Comparison of ENCODE assay signal across 11 cellular contexts in the genomic region with DNA sequence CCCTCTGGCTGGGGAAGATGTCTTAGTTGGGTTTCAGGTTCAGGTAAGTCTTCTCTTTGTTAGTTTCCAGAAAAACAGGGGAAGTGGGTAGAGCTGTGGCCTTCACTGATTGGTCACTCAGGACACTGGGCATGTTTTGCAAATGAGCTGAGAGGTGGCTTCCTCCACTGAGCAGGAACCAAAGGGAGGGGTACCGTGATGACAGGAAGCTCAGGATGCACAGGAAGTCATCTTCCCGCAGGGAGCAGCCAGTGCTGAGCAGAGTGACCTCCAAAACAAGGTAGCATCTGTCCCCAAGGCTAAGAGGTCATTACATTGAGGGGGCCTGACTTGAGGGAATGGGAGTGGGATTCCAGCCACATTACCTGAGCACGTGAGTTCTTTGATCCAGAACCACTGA. TPM values are rescaled to one million over a fixed set of nuclear protein-coding genes. Genes with fewer than 3 reads are reported as not detected.
A peak's percentile ranks its signal among the peaks of the same experiment; 100 is the strongest.
DNase-seq lines count a peak whose midpoint lies in the region; ATAC-seq and TF ChIP-seq lines count a peak whose summit lies in the region.
"Had no signal": no experiment of that assay in that cellular context is flagged by ENCODE, and none has a peak within 500 bp of the region (broad histone marks: within the 10 kb centered on the region; RNA-seq: fewer than 3 reads in every experiment).

No MANE protein-coding gene starts in this region.

- TF ChIP-seq POLR2A in erythroblast (IDR thresholded peaks at IDR 0.05; ENCODE audit: low read length): no peak

- peaks cover 32% of the 10 kb centered on the region for H3K4me1 Mint-ChIP-seq in activated CD4-positive, alpha-beta T cell treated with anti-CD3 and anti-CD28 coated beads for 36 hours
- peaks cover 28% of the 10 kb centered on the region for H3K4me1 Mint-ChIP-seq in activated T-helper 17 cell treated with anti-CD3 and anti-CD28 coated beads, Interleukin-2, amount 50 U/mL, for 72 hours
- H3K4me1 Mint-ChIP-seq in naive thymus-derived CD8-positive, alpha-beta T cell: peaks cover 17 to 39% (median 35%) of the 10 kb centered on the region in 4 donors

- H3K36me3 ChIP-seq in HEK293 (ENCODE audit: control insufficient read depth in 2 of 2, insufficient read depth in 1 of 2, low read length in 2 of 2): peaks cover 1 to 47% of the 10 kb centered on the region in 2 experiments; a peak in 2 of 3 replicates
- H3K36me3 ChIP-seq: pancreas had no signal

- no peak overlapping the region for H3K27ac ChIP-seq in HEK293 (ENCODE audit: extremely low read depth, low read depth, low read length)
- H3K27ac ChIP-seq: pancreas had no signal

- no peak overlapping the region for H3K4me3 ChIP-seq in HEK293 (ENCODE audit: low read depth, low read length)
- H3K4me3 ChIP-seq: pancreas, vagina had no signal

- H3K27me3 Mint-ChIP-seq in activated CD4-positive, alpha-beta T cell treated with anti-CD3 and anti-CD28 coated beads for 36 hours: no peaks in the 10 kb centered on the region
- H3K27me3 Mint-ChIP-seq in activated T-helper 17 cell treated with anti-CD3 and anti-CD28 coated beads, Interleukin-2, amount 50 U/mL, for 72 hours: no peaks in the 10 kb centered on the region
- H3K27me3 Mint-ChIP-seq in naive thymus-derived CD8-positive, alpha-beta T cell: no peaks in the 10 kb centered on the region

- POLR2A ChIA-PET in activated CD4-positive, alpha-beta T cell treated with anti-CD3 and anti-CD28 coated beads for 36 hours (lab: Charles Lee): no interaction called here
- POLR2A ChIA-PET in HEK293 (lab: Yijun Ruan, JAX): interaction anchor here (0.6 to 3.1 kb wide), 4 partner anchors 10 to 729 kb away, joined by 3 to 8 read pairs (median 4); a partner anchor contains a TSS
- POLR2A ChIA-PET in naive thymus-derived CD8-positive, alpha-beta T cell (lab: Charles Lee): interaction anchor here (1.0 to 1.7 kb wide), 3 partner anchors 8 to 57 kb away, joined by 3 to 11 read pairs (median 3); a partner anchor contains a TSS

- H3K4me3 Mint-ChIP-seq in activated CD4-positive, alpha-beta T cell treated with anti-CD3 and anti-CD28 coated beads for 36 hours: no peak overlapping the region
- peak overlapping the region; percentile 49 for H3K4me3 Mint-ChIP-seq in activated T-helper 17 cell treated with anti-CD3 and anti-CD28 coated beads, Interleukin-2, amount 50 U/mL, for 72 hours
- H3K4me3 Mint-ChIP-seq in naive thymus-derived CD8-positive, alpha-beta T cell: no peak overlapping the region

- TF ChIP-seq CTCF in HEK293 (tag by site-specific recombination; IDR thresholded peaks at IDR 0.05): no peak

- H3K9me3 Mint-ChIP-seq in activated CD4-positive, alpha-beta T cell treated with anti-CD3 and anti-CD28 coated beads for 36 hours (ENCODE audit: low read depth): no peaks in the 10 kb centered on the region
- H3K9me3 Mint-ChIP-seq in activated T-helper 17 cell treated with anti-CD3 and anti-CD28 coated beads, Interleukin-2, amount 50 U/mL, for 72 hours: no peaks in the 10 kb centered on the region
- H3K9me3 Mint-ChIP-seq in naive thymus-derived CD8-positive, alpha-beta T cell: no peaks in the 10 kb centered on the region

- H3K36me3 Mint-ChIP-seq in activated CD4-positive, alpha-beta T cell treated with anti-CD3 and anti-CD28 coated beads for 36 hours (ENCODE audit: low read depth): peaks cover 23% of the 10 kb centered on the region
- H3K36me3 Mint-ChIP-seq in activated T-helper 17 cell treated with anti-CD3 and anti-CD28 coated beads, Interleukin-2, amount 50 U/mL, for 72 hours (ENCODE audit: low read depth): peaks cover 34% of the 10 kb centered on the region
- H3K36me3 Mint-ChIP-seq in naive thymus-derived CD8-positive, alpha-beta T cell: peaks cover 0 to 11% (median 0%) of the 10 kb centered on the region in 3 donors

- intact Hi-C loops in activated CD4-positive, alpha-beta T cell treated with anti-CD3 and anti-CD28 coated beads for 36 hours (cut with DNase I, micrococcal nuclease): no loop called here

- H3K27ac Mint-ChIP-seq in activated CD4-positive, alpha-beta T cell treated with anti-CD3 and anti-CD28 coated beads for 36 hours: peak overlapping the region; percentile 21
- peak overlapping the region; percentile 41 for H3K27ac Mint-ChIP-seq in activated T-helper 17 cell treated with anti-CD3 and anti-CD28 coated beads, Interleukin-2, amount 50 U/mL, for 72 hours
- peak overlapping the region; percentile 48 to 87 (median 78) for H3K27ac Mint-ChIP-seq in naive thymus-derived CD8-positive, alpha-beta T cell

- CTCF ChIA-PET in activated CD4-positive, alpha-beta T cell treated with anti-CD3 and anti-CD28 coated beads for 36 hours (lab: Charles Lee): interaction anchor here (0.6 to 4.5 kb wide), 5 partner anchors 12 to 54 kb away, joined by 3 to 55 read pairs (median 5); no protein-coding TSS in a partner anchor
- CTCF ChIA-PET in HEK293 (lab: Yijun Ruan, JAX): interaction anchor here (0.6 to 6.0 kb wide), 3 partner anchors 10 to 335 kb away, joined by 3 to 77 read pairs (median 3); no protein-coding TSS in a partner anchor

- H3K9me3 ChIP-seq in HEK293 (ENCODE audit: control insufficient read depth, insufficient read depth, low read depth, low read length): no peaks in the 10 kb centered on the region
- H3K9me3 ChIP-seq: pancreas, vagina had no signal

- no peak for ATAC-seq in activated CD4-positive, alpha-beta T cell treated with anti-CD3 and anti-CD28 coated beads for 36 hours
- no peak for ATAC-seq in activated T-helper 17 cell treated with anti-CD3 and anti-CD28 coated beads, Interleukin-2, amount 50 U/mL, for 72 hours (replicated peaks)
- no peak for ATAC-seq in naive thymus-derived CD8-positive, alpha-beta T cell
- no peak for ATAC-seq in GM19351 (IDR thresholded peaks at IDR 0.05; ENCODE audit: unreplicated experiment)
- ATAC-seq: pancreas had no signal

- no peak for DNase-seq in activated CD4-positive, alpha-beta T cell treated with anti-CD3 and anti-CD28 coated beads for 36 hours
- no peak for DNase-seq in activated CD4-positive, alpha-beta T cell treated with anti-CD3 and anti-CD28 coated beads for 4 hours
- no peak for DNase-seq in naive thymus-derived CD8-positive, alpha-beta T cell
- no peak for DNase-seq in erythroblast (lab: John Stamatoyannopoulos, UW)
- no peak for DNase-seq in hypothalamus (lab: John Stamatoyannopoulos, UW)
- DNase-seq: effector CD8-positive, alpha-beta T cell; pancreas had no signal

- H3K4me1 ChIP-seq in HEK293 (ENCODE audit: control insufficient read depth, insufficient read depth, low read length): 0 out of 2 replicates have a peak, but pooled peaks cover 4% of the 10 kb centered on the region

TF ChIP-seq in HEK293, 187 proteins besides CTCF, POLR2A, EP300 and RAD21 (continues in another document):
- TF ChIP-seq ZIC2 (tag by site-specific recombination; IDR thresholded peaks at IDR 0.05): no peak

RNA-seq across cellular contexts. Expression of a gene that starts 5.6 kb away (rescaled TPM):
- 10 to 100 TPM; 51.7 to 61.5 TPM for total RNA-seq in activated CD4-positive, alpha-beta T cell treated with anti-CD3 and anti-CD28 coated beads for 36 hours
- total RNA-seq in activated T-helper 17 cell treated with anti-CD3 and anti-CD28 coated beads, Interleukin-2, amount 50 U/mL, for 72 hours: 10 to 100 TPM; 56.0 to 64.9 TPM
- 10 to 100 TPM; 52.8 to 66.6 TPM for total RNA-seq in naive thymus-derived CD8-positive, alpha-beta T cell
- polyA plus RNA-seq in naive thymus-derived CD8-positive, alpha-beta T cell: 10 to 100 TPM; 46.0 to 53.6 (median 50.6) TPM

RNA-seq across cellular contexts. Expression of a gene that starts 16.2 kb away (rescaled TPM):
- 1 to 10 TPM; 6.7 to 7.7 TPM for total RNA-seq in activated CD4-positive, alpha-beta T cell treated with anti-CD3 and anti-CD28 coated beads for 36 hours
- 10 to 100 TPM; 10.3 to 14.5 TPM for total RNA-seq in activated T-helper 17 cell treated with anti-CD3 and anti-CD28 coated beads, Interleukin-2, amount 50 U/mL, for 72 hours
- total RNA-seq in naive thymus-derived CD8-positive, alpha-beta T cell: 10 to 100 TPM; 15.6 to 16.7 TPM
- 1 to 10 TPM; 2.7 to 3.3 (median 2.9) TPM for polyA plus RNA-seq in naive thymus-derived CD8-positive, alpha-beta T cell

RNA-seq across cellular contexts. Expression of a gene that starts 28.3 kb away (rescaled TPM):
- total RNA-seq in activated CD4-positive, alpha-beta T cell treated with anti-CD3 and anti-CD28 coated beads for 36 hours: 100 to 1,000 TPM; 234 to 238 TPM
- 100 to 1,000 TPM; 191 to 343 TPM for total RNA-seq in activated T-helper 17 cell treated with anti-CD3 and anti-CD28 coated beads, Interleukin-2, amount 50 U/mL, for 72 hours
- total RNA-seq in naive thymus-derived CD8-positive, alpha-beta T cell: 10 to 100 TPM; 25.6 to 27.0 TPM
- polyA plus RNA-seq in naive thymus-derived CD8-positive, alpha-beta T cell: 10 to 100 TPM; 68.6 to 76.6 (median 70.7) TPM

RNA-seq across cellular contexts. Expression of a gene that starts 38.2 kb away (rescaled TPM):
- 1 to 10 TPM; 6.0 to 6.5 TPM for total RNA-seq in activated CD4-positive, alpha-beta T cell treated with anti-CD3 and anti-CD28 coated beads for 36 hours
- total RNA-seq in activated T-helper 17 cell treated with anti-CD3 and anti-CD28 coated beads, Interleukin-2, amount 50 U/mL, for 72 hours: 10 to 100 TPM in 1 of 2 donors, 1 to 10 TPM in 1; 5.4 to 14.6 TPM
- 10 to 100 TPM; 14.2 to 14.8 TPM for total RNA-seq in naive thymus-derived CD8-positive, alpha-beta T cell
- 1 to 10 TPM; 1.4 to 4.1 (median 3.1) TPM for polyA plus RNA-seq in naive thymus-derived CD8-positive, alpha-beta T cell

RNA-seq across cellular contexts. Expression of a gene that starts 56.8 kb away (rescaled TPM):
- total RNA-seq in activated CD4-positive, alpha-beta T cell treated with anti-CD3 and anti-CD28 coated beads for 36 hours: 100 to 1,000 TPM; 594 to 727 TPM
- 100 to 1,000 TPM; 416 to 512 TPM for total RNA-seq in activated T-helper 17 cell treated with anti-CD3 and anti-CD28 coated beads, Interleukin-2, amount 50 U/mL, for 72 hours
- 100 to 1,000 TPM; 250 to 255 TPM for total RNA-seq in naive thymus-derived CD8-positive, alpha-beta T cell
- polyA plus RNA-seq in naive thymus-derived CD8-positive, alpha-beta T cell: 100 to 1,000 TPM; 293 to 381 (median 325) TPM

Comparison
In these comparisons a context has a peak if more than half of its experiments do, and no peak if none do; other contexts are left out.
1. H3K27ac Mint-ChIP-seq: peak in every context shown above with its lines; median percentile 78 in naive thymus-derived CD8-positive, alpha-beta T cell; 41 in activated T-helper 17 cell treated with anti-CD3 and anti-CD28 coated beads, Interleukin-2, amount 50 U/mL, for 72 hours; 21 in activated CD4-positive, alpha-beta T cell treated with anti-CD3 and anti-CD28 coated beads for 36 hours.
2. RNA of a gene that starts 28.3 kb away (total RNA-seq): 191 to 343 TPM in activated T-helper 17 cell treated with anti-CD3 and anti-CD28 coated beads, Interleukin-2, amount 50 U/mL, for 72 hours and 234 to 238 TPM in activated CD4-positive, alpha-beta T cell treated with anti-CD3 and anti-CD28 coated beads for 36 hours; 25.6 to 27.0 TPM in naive thymus-derived CD8-positive, alpha-beta T cell; every median in the first group is over 4 times any median in the second.